ENCODE assay signal across 18 cellular contexts in the genomic region with DNA sequence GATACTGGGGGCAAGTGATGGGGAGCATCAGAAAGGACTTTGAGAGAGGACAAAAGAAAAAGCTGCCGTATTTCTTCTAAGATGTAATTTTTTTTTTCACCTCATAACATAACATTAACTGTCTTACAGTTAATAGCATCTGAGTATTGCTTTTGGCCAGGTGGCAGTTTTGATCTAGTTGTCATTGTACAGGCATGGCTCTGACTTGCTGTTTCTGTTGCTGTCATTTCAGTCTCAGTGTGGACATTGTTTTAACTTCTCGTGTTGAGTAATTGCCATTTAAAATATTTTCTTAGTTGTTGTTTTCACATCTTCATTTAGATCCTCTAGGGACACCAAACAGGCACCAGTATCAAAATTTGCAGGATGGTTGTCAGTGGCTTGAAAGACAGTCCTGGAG.
DNase-seq lines count a peak whose midpoint lies in the region; ATAC-seq lines count a peak whose summit lies in the region.
"Had no signal": no experiment of that assay in that cellular context is flagged by ENCODE, and none has a peak within 500 bp of the region (broad histone marks: within the 10 kb centered on the region; RNA-seq: fewer than 3 reads in every experiment).

No MANE protein-coding gene starts in this region.

- DNase-seq in DMS153 treated with DMSO at 0.1 percent for 48 hours (lab: John Stamatoyannopoulos, UW; ENCODE audit: unreplicated experiment): no peak
- DNase-seq in C1 segment of cervical spinal cord (lab: John Stamatoyannopoulos, UW): no peak
- DNase-seq in NCI-H2227 treated with DMSO at 0.1 percent for 48 hours (lab: John Stamatoyannopoulos, UW): no peak
- DNase-seq in NCI-H510A treated with DMSO at 0.1 percent for 48 hours (lab: John Stamatoyannopoulos, UW): no peak
- DNase-seq: activated naive CD4-positive, alpha-beta T cell treated with anti-CD3 and anti-CD28 coated beads, Interleukin-2, amount 50 U/mL, for 16 hours; brain microvascular endothelial cell; effector CD4-positive, alpha-beta T cell; HCEC 1CT; NCI-H1694 treated with DMSO at 0.1 percent for 48 hours; NCI-H524 treated with DMSO at 0.1 percent for 48 hours; PC-9; stomach; SW 1271; uterus had no signal

- ATAC-seq in GM18502 (IDR thresholded peaks at IDR 0.05; ENCODE audit: poor library complexity, unreplicated experiment): peak; percentile 60
- peak; percentile 50 for ATAC-seq in GM21367 (IDR thresholded peaks at IDR 0.05; ENCODE audit: unreplicated experiment)
- ATAC-seq in HG02852 (IDR thresholded peaks at IDR 0.05; ENCODE audit: unreplicated experiment): peak; percentile 71
- peak; percentile 54 for ATAC-seq in HG03432 (IDR thresholded peaks at IDR 0.05; ENCODE audit: unreplicated experiment)
